35 cellular contexts compared by ENCODE assay signal in the genomic region with DNA sequence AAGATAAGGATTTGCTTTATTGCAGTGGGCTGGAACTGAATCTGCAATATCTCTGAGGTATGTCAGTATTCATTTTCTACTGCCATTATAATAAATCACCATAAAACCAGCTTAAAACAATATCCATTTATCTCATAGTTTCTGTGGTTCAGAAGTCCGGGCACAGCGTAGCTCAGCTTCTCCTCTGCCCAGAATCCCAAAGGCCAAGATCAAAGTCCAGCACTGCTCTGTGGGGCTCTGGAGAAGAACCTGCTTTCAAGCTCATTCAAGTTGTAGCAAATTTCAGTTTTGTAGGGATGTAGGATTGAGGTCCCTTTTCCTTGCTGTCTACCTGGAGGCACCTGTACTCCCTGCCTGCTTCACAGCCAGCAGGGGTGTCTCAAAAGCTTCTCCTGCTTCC.
DNase-seq lines count a peak whose midpoint lies in the region; ATAC-seq, FAIRE-seq and TF ChIP-seq lines count a peak whose summit lies in the region.
"Had no signal": no experiment of that assay in that cellular context is flagged by ENCODE, and none has a peak within 500 bp of the region (broad histone marks: within the 10 kb centered on the region; RNA-seq: fewer than 3 reads in every experiment).

No MANE protein-coding gene starts in this region.

- H3K4me2 ChIP-seq in HepG2 (ENCODE audit: low read depth, low read length): no peak overlapping the region
- H3K4me2 ChIP-seq: A549; BLaER1; BLaER1 treated with 17β-estradiol and CSF1 and Interleukin-3, amounts not matched to agents 10 nM and 100 nM had no signal

- H3K79me2 ChIP-seq in HepG2 (ENCODE audit: insufficient read depth, low read length): no peaks in the 10 kb centered on the region

- H3K9ac ChIP-seq in HepG2 (ENCODE audit: insufficient read depth, low read depth, low read length) (no peak overlapping the region), liver (ENCODE audit: low read depth in 1 of 2, low read length in 2 of 2) (no peak overlapping the region)
- H3K9ac ChIP-seq: BLaER1; BLaER1 treated with 17β-estradiol and CSF1 and Interleukin-3, amounts not matched to agents 10 nM and 100 nM had no signal

- intact Hi-C loops in HepG2 (cut with micrococcal nuclease; ENCODE audit: unreplicated experiment) (no loop called here), right lobe of liver (cut with DNase I) (no loop called here)

- TF ChIP-seq POLR2A in HepG2 (IDR thresholded peaks at IDR 0.05; ENCODE audit: insufficient read depth in 1 of 2, low read depth in 2 of 2, low read length in 2 of 2) (no peak), right lobe of liver (IDR thresholded peaks at IDR 0.05) (no peak)

- in situ Hi-C loops in HepG2 (cut with HindIII; ENCODE audit: extremely low pct_ligation_motif_present, low pct_unique_long_range_greater_than_20kb): no loop called here

- WGBS in HepG2 (ENCODE audit: low lambda C conversion rate): 0% methylated on average over 2 of the region's 2 CpGs
- 50% methylated on average over 2 of the region's 2 CpGs for WGBS in liver
- 50% methylated on average over 2 of the region's 2 CpGs for WGBS in right lobe of liver (ENCODE audit: insufficient coverage, low coverage, low lambda C conversion rate, missing lambda C conversion rate)

- DNase-seq in left lobe of liver (ENCODE audit: low spot score) (no peak), HepG2 (ENCODE audit: low spot score) (no peak), right lobe of liver (no peak), NCI-H1694 (lab: John Stamatoyannopoulos, UW) (no peak), NCI-H2081 treated with DMSO at 0.1 percent for 48 hours (lab: John Stamatoyannopoulos, UW) (no peak), superior temporal gyrus (ENCODE audit: extremely low spot score) (no peak)
- no peak for DNase-seq in activated naive CD4-positive, alpha-beta T cell (lab: John Stamatoyannopoulos, UW)
- DNase-seq: 8988T; ACHN; AML-193; BE2C; C1 segment of cervical spinal cord; Caco-2; Calu3; CD4-positive, alpha-beta memory T cell; CD4-positive, alpha-beta T cell; CD4-positive, CD25-positive, alpha-beta regulatory T cell; CD8-positive, alpha-beta memory T cell; CD8-positive, alpha-beta T cell; COR-L47; DMS 273 treated with DMSO at 0.1 percent for 48 hours; DMS153; DMS53; DMS79; DMS79 treated with DMSO at 0.1 percent for 48 hours; DND-41; EL had no signal

- no peaks in the 10 kb centered on the region for H3K36me3 ChIP-seq in HepG2 (replicated peaks in 1 of 2; ENCODE audit: control insufficient read depth in 1 of 2, insufficient read depth in 2 of 2, low read length in 2 of 2)
- H3K36me3 ChIP-seq in liver (ENCODE audit: control insufficient read depth in 4 of 4, insufficient read depth in 3 of 4, low read depth in 1 of 4, low read length in 3 of 4): no peaks in the 10 kb centered on the region
- H3K36me3 ChIP-seq in right lobe of liver: no peaks in the 10 kb centered on the region
- H3K36me3 ChIP-seq: BE2C; BLaER1; BLaER1 treated with 17β-estradiol and CSF1 and Interleukin-3, amounts not matched to agents 10 nM and 100 nM had no signal

- H3K27me3 ChIP-seq in HepG2 (ENCODE audit: control insufficient read depth in 1 of 2, insufficient read depth in 2 of 2, low read length in 2 of 2) (no peaks in the 10 kb centered on the region), liver (ENCODE audit: control insufficient read depth in 4 of 4, insufficient read depth in 4 of 4, low read length in 3 of 4) (no peaks in the 10 kb centered on the region), right lobe of liver (no peaks in the 10 kb centered on the region)
- H3K27me3 ChIP-seq: BE2C; BLaER1; BLaER1 treated with 17β-estradiol and CSF1 and Interleukin-3, amounts not matched to agents 10 nM and 100 nM had no signal

- CTCF ChIA-PET in HepG2 (lab: Yijun Ruan, JAX; ENCODE audit: low intra/inter-chr PET ratio, low total read pairs): no interaction called here

- no peak overlapping the region for H3K27ac ChIP-seq in HepG2 (ENCODE audit: extremely low read length, insufficient read depth, low read length)
- no peak overlapping the region for H3K27ac ChIP-seq in liver (ENCODE audit: low read depth in 1 of 2, low read length in 2 of 2)
- no peak overlapping the region for H3K27ac ChIP-seq in right lobe of liver
- H3K27ac ChIP-seq: 22Rv1; A549; BLaER1; BLaER1 treated with 17β-estradiol and CSF1 and Interleukin-3, amounts not matched to agents 10 nM and 100 nM; C4-2B had no signal

- H3K4me3 ChIP-seq in HepG2 (replicated peaks in 1 of 3; ENCODE audit: insufficient read depth in 1 of 3, low read depth in 2 of 3, low read length in 3 of 3): no peak overlapping the region
- H3K4me3 ChIP-seq in liver (ENCODE audit: low read depth in 1 of 3, low read length in 3 of 3): no peak overlapping the region
- H3K4me3 ChIP-seq in right lobe of liver: no peak overlapping the region
- H3K4me3 ChIP-seq: A549; BLaER1; BLaER1 treated with 17β-estradiol and CSF1 and Interleukin-3, amounts not matched to agents 10 nM and 100 nM had no signal

- no TSS peak for BruUV-seq in HepG2 (replicated peaks; lab: Mats Ljungman, UMichigan)

- TF ChIP-seq RAD21 in HepG2 (CRISPR knock-in tag; IDR thresholded peaks at IDR 0.05) (no peak), liver (IDR thresholded peaks at IDR 0.05) (no peak)

- POLR2A ChIA-PET in HepG2 (lab: Yijun Ruan, JAX): no interaction called here

- no peaks in the 10 kb centered on the region for H3K9me3 ChIP-seq in HepG2 (ENCODE audit: low read length)
- no peaks in the 10 kb centered on the region for H3K9me3 ChIP-seq in liver (ENCODE audit: control insufficient read depth in 4 of 4, low read length in 3 of 4)
- no peaks in the 10 kb centered on the region for H3K9me3 ChIP-seq in right lobe of liver
- H3K9me3 ChIP-seq: A549, BE2C, Caco-2 had no signal

- no peak overlapping the region for H2AFZ ChIP-seq in HepG2 (ENCODE audit: low read length)

- H3K4me1 ChIP-seq in HepG2 (ENCODE audit: insufficient read depth, low read length) (no peaks in the 10 kb centered on the region), liver (ENCODE audit: control insufficient read depth in 4 of 4, insufficient read depth in 4 of 4, low read length in 3 of 4) (no peaks in the 10 kb centered on the region), right lobe of liver (no peaks in the 10 kb centered on the region)
- H3K4me1 ChIP-seq: A549; BLaER1; BLaER1 treated with 17β-estradiol and CSF1 and Interleukin-3, amounts not matched to agents 10 nM and 100 nM; Caco-2 had no signal

- FAIRE-seq in HepG2 (lab: Jason Lieb, UNC): no peak
- FAIRE-seq: A204.1, A549, D721Med had no signal

- ATAC-seq in left lobe of liver (peak; percentile 63), HepG2 (no peak), right lobe of liver (peak in 3 of 4 donors; percentile 40 to 63 (median 43))
- ATAC-seq: A549; CD8-positive, alpha-beta T cell had no signal

- TF ChIP-seq EP300 in HepG2 (IDR thresholded peaks at IDR 0.05; ENCODE audit: low read depth in 2 of 2, low read length in 2 of 2): no peak
- no peak for TF ChIP-seq EP300 in HepG2 (CRISPR knock-in tag; IDR thresholded peaks at IDR 0.05; ENCODE audit: borderline replicate concordance)

- no peaks in the 10 kb centered on the region for H4K20me1 ChIP-seq in HepG2 (ENCODE audit: insufficient read depth, low read length)
- H4K20me1 ChIP-seq: BLaER1; BLaER1 treated with 17β-estradiol and CSF1 and Interleukin-3, amounts not matched to agents 10 nM and 100 nM had no signal

- TF ChIP-seq CTCF in HepG2 (CRISPR knock-in tag; IDR thresholded peaks at IDR 0.05): no peak
- no peak for TF ChIP-seq CTCF in liver (IDR thresholded peaks at IDR 0.05; ENCODE audit: low read depth, low read length, missing input control)
- TF ChIP-seq CTCF in right lobe of liver (IDR thresholded peaks at IDR 0.05): no peak

TF ChIP-seq in HepG2, 621 proteins besides CTCF, POLR2A, EP300 and RAD21 (continues in another document):
- TF ChIP-seq, protein P1, sequence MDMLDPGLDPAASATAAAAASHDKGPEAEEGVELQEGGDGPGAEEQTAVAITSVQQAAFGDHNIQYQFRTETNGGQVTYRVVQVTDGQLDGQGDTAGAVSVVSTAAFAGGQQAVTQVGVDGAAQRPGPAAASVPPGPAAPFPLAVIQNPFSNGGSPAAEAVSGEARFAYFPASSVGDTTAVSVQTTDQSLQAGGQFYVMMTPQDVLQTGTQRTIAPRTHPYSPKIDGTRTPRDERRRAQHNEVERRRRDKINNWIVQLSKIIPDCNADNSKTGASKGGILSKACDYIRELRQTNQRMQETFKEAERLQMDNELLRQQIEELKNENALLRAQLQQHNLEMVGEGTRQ (IDR thresholded peaks at IDR 0.05; ENCODE audit: low read depth, low read length): no peak
- TF ChIP-seq, protein P1 (CRISPR knock-in tag; IDR thresholded peaks at IDR 0.05; ENCODE audit: borderline replicate concordance): no peak
- TF ChIP-seq ZNF670 (CRISPR knock-in tag; IDR thresholded peaks at IDR 0.05; ENCODE audit: borderline replicate concordance): no peak

TF ChIP-seq in liver, 16 proteins besides CTCF, POLR2A, EP300 and RAD21:
- TF ChIP-seq HNF4A (conservative IDR thresholded peaks at IDR 0.05): peak; percentile 48 to 56
- TF ChIP-seq EGR1 (IDR thresholded peaks at IDR 0.05; ENCODE audit: low read depth in 2 of 2): no peak
